ENCODE assay signal across 2 cellular contexts in the genomic region with DNA sequence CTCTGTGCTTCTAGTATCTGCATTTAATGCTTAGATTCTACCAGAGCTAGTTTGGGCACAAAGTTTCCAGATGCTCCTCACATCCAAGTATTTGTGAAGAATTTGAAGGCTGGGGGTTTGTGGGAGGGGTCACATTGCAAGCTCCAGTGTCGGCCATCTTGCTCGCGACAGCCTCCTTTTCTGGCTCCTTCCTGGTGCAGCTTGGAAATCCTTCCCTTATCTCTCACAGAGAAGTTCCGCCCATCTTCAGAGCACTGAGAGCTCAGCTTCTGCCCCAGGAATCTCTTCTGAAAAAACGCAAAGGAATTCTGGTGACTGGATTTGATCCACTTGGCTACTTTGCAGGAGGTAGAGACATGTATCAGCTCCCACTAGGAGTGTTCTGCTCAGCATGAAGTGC.
A peak's percentile ranks its signal among the peaks of the same experiment; 100 is the strongest.
TF ChIP-seq lines count a peak whose summit lies in the region.

No MANE protein-coding gene starts in this region.

TF ChIP-seq in HEK293, 187 proteins besides CTCF, POLR2A, EP300 and RAD21 (continued from another document and continues in another):
- TF ChIP-seq, protein P1, sequence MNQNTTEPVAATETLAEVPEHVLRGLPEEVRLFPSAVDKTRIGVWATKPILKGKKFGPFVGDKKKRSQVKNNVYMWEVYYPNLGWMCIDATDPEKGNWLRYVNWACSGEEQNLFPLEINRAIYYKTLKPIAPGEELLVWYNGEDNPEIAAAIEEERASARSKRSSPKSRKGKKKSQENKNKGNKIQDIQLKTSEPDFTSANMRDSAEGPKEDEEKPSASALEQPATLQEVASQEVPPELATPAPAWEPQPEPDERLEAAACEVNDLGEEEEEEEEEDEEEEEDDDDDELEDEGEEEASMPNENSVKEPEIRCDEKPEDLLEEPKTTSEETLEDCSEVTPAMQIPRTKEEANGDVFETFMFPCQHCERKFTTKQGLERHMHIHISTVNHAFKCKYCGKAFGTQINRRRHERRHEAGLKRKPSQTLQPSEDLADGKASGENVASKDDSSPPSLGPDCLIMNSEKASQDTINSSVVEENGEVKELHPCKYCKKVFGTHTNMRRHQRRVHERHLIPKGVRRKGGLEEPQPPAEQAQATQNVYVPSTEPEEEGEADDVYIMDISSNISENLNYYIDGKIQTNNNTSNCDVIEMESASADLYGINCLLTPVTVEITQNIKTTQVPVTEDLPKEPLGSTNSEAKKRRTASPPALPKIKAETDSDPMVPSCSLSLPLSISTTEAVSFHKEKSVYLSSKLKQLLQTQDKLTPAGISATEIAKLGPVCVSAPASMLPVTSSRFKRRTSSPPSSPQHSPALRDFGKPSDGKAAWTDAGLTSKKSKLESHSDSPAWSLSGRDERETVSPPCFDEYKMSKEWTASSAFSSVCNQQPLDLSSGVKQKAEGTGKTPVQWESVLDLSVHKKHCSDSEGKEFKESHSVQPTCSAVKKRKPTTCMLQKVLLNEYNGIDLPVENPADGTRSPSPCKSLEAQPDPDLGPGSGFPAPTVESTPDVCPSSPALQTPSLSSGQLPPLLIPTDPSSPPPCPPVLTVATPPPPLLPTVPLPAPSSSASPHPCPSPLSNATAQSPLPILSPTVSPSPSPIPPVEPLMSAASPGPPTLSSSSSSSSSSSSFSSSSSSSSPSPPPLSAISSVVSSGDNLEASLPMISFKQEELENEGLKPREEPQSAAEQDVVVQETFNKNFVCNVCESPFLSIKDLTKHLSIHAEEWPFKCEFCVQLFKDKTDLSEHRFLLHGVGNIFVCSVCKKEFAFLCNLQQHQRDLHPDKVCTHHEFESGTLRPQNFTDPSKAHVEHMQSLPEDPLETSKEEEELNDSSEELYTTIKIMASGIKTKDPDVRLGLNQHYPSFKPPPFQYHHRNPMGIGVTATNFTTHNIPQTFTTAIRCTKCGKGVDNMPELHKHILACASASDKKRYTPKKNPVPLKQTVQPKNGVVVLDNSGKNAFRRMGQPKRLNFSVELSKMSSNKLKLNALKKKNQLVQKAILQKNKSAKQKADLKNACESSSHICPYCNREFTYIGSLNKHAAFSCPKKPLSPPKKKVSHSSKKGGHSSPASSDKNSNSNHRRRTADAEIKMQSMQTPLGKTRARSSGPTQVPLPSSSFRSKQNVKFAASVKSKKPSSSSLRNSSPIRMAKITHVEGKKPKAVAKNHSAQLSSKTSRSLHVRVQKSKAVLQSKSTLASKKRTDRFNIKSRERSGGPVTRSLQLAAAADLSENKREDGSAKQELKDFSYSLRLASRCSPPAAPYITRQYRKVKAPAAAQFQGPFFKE (tag by site-specific recombination; IDR thresholded peaks at IDR 0.05; ENCODE audit: borderline replicate concordance) = no peak
- TF ChIP-seq ZSCAN23 (tag by site-specific recombination; IDR thresholded peaks at IDR 0.05) = no peak
- no peak for TF ChIP-seq KLF7 (tag by site-specific recombination; IDR thresholded peaks at IDR 0.05; ENCODE audit: borderline replicate concordance)
- TF ChIP-seq KLF8 (tag by site-specific recombination; IDR thresholded peaks at IDR 0.05) = 0 out of 2 replicates have a peak, but pooled peaks have one; percentile 27
- no peak for TF ChIP-seq ZXDB (tag by site-specific recombination; IDR thresholded peaks at IDR 0.05)
- TF ChIP-seq ZBTB17 (tag by site-specific recombination; IDR thresholded peaks at IDR 0.05) = 0 out of 2 replicates have a peak, but pooled peaks have one; percentile 31
- TF ChIP-seq SP3 (tag by site-specific recombination; IDR thresholded peaks at IDR 0.05) = no peak
- TF ChIP-seq ZNF335 (tag by site-specific recombination; conservative IDR thresholded peaks at IDR 0.05) = no peak
- no peak for TF ChIP-seq ZNF184 (tag by site-specific recombination; IDR thresholded peaks at IDR 0.05)
- TF ChIP-seq, protein P2, sequence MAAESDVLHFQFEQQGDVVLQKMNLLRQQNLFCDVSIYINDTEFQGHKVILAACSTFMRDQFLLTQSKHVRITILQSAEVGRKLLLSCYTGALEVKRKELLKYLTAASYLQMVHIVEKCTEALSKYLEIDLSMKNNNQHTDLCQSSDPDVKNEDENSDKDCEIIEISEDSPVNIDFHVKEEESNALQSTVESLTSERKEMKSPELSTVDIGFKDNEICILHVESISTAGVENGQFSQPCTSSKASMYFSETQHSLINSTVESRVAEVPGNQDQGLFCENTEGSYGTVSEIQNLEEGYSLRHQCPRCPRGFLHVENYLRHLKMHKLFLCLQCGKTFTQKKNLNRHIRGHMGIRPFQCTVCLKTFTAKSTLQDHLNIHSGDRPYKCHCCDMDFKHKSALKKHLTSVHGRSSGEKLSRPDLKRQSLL (tag by site-specific recombination; IDR thresholded peaks at IDR 0.05) = no peak
- TF ChIP-seq ZNF133 (tag by site-specific recombination; IDR thresholded peaks at IDR 0.05) = no peak
- TF ChIP-seq ZNF701 (tag by site-specific recombination; IDR thresholded peaks at IDR 0.05) = no peak
- TF ChIP-seq ZNF354C (tag by site-specific recombination; IDR thresholded peaks at IDR 0.05; ENCODE audit: borderline replicate concordance, low read depth) = no peak
- TF ChIP-seq FEZF1 (tag by site-specific recombination; IDR thresholded peaks at IDR 0.05) = no peak
- 0 out of 2 replicates have a peak, but pooled peaks have one; percentile 32 for TF ChIP-seq YY2 (tag by site-specific recombination; IDR thresholded peaks at IDR 0.05)
- TF ChIP-seq, protein P3, sequence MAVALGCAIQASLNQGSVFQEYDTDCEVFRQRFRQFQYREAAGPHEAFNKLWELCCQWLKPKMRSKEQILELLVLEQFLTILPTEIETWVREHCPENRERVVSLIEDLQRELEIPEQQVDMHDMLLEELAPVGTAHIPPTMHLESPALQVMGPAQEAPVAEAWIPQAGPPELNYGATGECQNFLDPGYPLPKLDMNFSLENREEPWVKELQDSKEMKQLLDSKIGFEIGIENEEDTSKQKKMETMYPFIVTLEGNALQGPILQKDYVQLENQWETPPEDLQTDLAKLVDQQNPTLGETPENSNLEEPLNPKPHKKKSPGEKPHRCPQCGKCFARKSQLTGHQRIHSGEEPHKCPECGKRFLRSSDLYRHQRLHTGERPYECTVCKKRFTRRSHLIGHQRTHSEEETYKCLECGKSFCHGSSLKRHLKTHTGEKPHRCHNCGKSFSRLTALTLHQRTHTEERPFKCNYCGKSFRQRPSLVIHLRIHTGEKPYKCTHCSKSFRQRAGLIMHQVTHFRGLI (tag by site-specific recombination; IDR thresholded peaks at IDR 0.05) = no peak
- TF ChIP-seq ZEB2 (tag by site-specific recombination; IDR thresholded peaks at IDR 0.05) = no peak
- TF ChIP-seq, protein P4, sequence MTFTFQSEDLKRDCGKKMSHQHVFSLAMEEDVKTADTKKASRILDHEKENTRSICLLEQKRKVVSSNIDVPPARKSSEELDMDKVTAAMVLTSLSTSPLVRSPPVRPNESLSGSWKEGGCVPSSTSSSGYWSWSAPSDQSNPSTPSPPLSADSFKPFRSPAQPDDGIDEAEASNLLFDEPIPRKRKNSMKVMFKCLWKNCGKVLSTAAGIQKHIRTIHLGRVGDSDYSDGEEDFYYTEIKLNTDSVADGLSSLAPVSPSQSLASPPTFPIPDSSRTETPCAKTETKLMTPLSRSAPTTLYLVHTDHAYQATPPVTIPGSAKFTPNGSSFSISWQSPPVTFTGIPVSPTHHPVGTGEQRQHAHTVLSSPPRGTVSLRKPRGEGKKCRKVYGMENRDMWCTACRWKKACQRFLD (tag by site-specific recombination; IDR thresholded peaks at IDR 0.05) = no peak
- TF ChIP-seq SETDB1 (IDR thresholded peaks at IDR 0.05; ENCODE audit: insufficient read length, low read length) = peak; percentile 81
- no peak for TF ChIP-seq ZNF169 (tag by site-specific recombination; IDR thresholded peaks at IDR 0.05)
- no peak for TF ChIP-seq BCL11B (tag by site-specific recombination; IDR thresholded peaks at IDR 0.05; ENCODE audit: low read depth)

TF ChIP-seq in K562, 482 proteins besides CTCF, POLR2A, EP300 and RAD21 (continued from another document):
- TF ChIP-seq, protein P5, sequence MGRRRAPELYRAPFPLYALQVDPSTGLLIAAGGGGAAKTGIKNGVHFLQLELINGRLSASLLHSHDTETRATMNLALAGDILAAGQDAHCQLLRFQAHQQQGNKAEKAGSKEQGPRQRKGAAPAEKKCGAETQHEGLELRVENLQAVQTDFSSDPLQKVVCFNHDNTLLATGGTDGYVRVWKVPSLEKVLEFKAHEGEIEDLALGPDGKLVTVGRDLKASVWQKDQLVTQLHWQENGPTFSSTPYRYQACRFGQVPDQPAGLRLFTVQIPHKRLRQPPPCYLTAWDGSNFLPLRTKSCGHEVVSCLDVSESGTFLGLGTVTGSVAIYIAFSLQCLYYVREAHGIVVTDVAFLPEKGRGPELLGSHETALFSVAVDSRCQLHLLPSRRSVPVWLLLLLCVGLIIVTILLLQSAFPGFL (CRISPR knock-in tag; IDR thresholded peaks at IDR 0.05) = no peak
- TF ChIP-seq ZNF830 (CRISPR knock-in tag; IDR thresholded peaks at IDR 0.05) = no peak
- 0 out of 2 replicates have a peak, but pooled peaks have one; percentile 21 for TF ChIP-seq CBX1 (IDR thresholded peaks at IDR 0.05; ENCODE audit: low read depth)
- 0 out of 2 replicates have a peak, but pooled peaks have one; percentile 27 for TF ChIP-seq ELF1 (tag; IDR thresholded peaks at IDR 0.05)
- TF ChIP-seq, protein P6, sequence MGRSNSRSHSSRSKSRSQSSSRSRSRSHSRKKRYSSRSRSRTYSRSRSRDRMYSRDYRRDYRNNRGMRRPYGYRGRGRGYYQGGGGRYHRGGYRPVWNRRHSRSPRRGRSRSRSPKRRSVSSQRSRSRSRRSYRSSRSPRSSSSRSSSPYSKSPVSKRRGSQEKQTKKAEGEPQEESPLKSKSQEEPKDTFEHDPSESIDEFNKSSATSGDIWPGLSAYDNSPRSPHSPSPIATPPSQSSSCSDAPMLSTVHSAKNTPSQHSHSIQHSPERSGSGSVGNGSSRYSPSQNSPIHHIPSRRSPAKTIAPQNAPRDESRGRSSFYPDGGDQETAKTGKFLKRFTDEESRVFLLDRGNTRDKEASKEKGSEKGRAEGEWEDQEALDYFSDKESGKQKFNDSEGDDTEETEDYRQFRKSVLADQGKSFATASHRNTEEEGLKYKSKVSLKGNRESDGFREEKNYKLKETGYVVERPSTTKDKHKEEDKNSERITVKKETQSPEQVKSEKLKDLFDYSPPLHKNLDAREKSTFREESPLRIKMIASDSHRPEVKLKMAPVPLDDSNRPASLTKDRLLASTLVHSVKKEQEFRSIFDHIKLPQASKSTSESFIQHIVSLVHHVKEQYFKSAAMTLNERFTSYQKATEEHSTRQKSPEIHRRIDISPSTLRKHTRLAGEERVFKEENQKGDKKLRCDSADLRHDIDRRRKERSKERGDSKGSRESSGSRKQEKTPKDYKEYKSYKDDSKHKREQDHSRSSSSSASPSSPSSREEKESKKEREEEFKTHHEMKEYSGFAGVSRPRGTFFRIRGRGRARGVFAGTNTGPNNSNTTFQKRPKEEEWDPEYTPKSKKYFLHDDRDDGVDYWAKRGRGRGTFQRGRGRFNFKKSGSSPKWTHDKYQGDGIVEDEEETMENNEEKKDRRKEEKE (IDR thresholded peaks at IDR 0.05; ENCODE audit: borderline replicate concordance in 1 of 2, control insufficient read depth in 1 of 2, low read depth in 2 of 2, low read length in 1 of 2) = no peak
- TF ChIP-seq SMAD4 (CRISPR knock-in tag; conservative IDR thresholded peaks at IDR 0.05) = 0 out of 2 replicates have a peak, but pooled peaks have one; percentile 22
- peak in 1 of 2 experiments; percentile 63; a peak in 1 of 3 replicates for TF ChIP-seq CBX3 (IDR thresholded peaks at IDR 0.05; ENCODE audit: borderline replicate concordance in 1 of 2, low read length in 2 of 2)
- TF ChIP-seq TAF7 (tag; IDR thresholded peaks at IDR 0.05) = 0 out of 2 replicates have a peak, but pooled peaks have one; percentile 26
- TF ChIP-seq GABPA (tag; conservative IDR thresholded peaks at IDR 0.05; ENCODE audit: low read depth) = peak; percentile 78
- 0 out of 4 replicates have a peak, but pooled peaks of 1 of the 2 experiments have one; percentile 23 for TF ChIP-seq TRIM24 (IDR thresholded peaks at IDR 0.05)
